In genomic region chr10:119246862-119247549, GRCh38 we compare ENCODE assay signal across 12 cellular contexts. TPM values are rescaled to one million over a fixed set of nuclear protein-coding genes. Genes with fewer than 3 reads are reported as not detected.
DNase-seq lines count a peak whose midpoint lies in the region; ATAC-seq, FAIRE-seq and TF ChIP-seq lines count a peak whose summit lies in the region.
"Had no signal": no experiment of that assay in that cellular context is flagged by ENCODE, and none has a peak within 500 bp of the region (broad histone marks: within the 10 kb centered on the region; RNA-seq: fewer than 3 reads in every experiment).

No MANE protein-coding gene starts in this region.

- CTCF ChIA-PET in HepG2 (lab: Yijun Ruan, JAX; ENCODE audit: low intra/inter-chr PET ratio, low total read pairs), result no interaction called here

- POLR2A ChIA-PET in HepG2 (lab: Yijun Ruan, JAX), result interaction anchor here (1.3 kb wide), 1 partner anchor 40 kb away, joined by 3 read pairs; the partner anchor contains the start of gene GRK5

- no peaks in the 10 kb centered on the region for H3K27me3 Mint-ChIP-seq in nephron (ENCODE audit: low read depth)
- H3K27me3 Mint-ChIP-seq: effector memory CD8-positive, alpha-beta T cell; naive thymus-derived CD4-positive, alpha-beta T cell had no signal

- H2AFZ ChIP-seq in HepG2 (ENCODE audit: low read length), result no peak overlapping the region
- H2AFZ ChIP-seq in MM.1S (ENCODE audit: low read length), result no peak overlapping the region

- no peak for TF ChIP-seq POLR2A in HepG2 (IDR thresholded peaks at IDR 0.05; ENCODE audit: insufficient read depth in 1 of 2, low read depth in 2 of 2, low read length in 2 of 2)

- H3K36me3 Mint-ChIP-seq in nephron (ENCODE audit: low read depth), result no peaks in the 10 kb centered on the region

- H3K4me1 ChIP-seq in liver (ENCODE audit: control insufficient read depth in 4 of 4, insufficient read depth in 4 of 4, low read length in 3 of 4), result peaks cover 4 to 22% (median 12%) of the 10 kb centered on the region in 4 donors
- H3K4me1 ChIP-seq in HepG2 (ENCODE audit: insufficient read depth, low read length), result peaks cover 66% of the 10 kb centered on the region
- peaks cover 5% of the 10 kb centered on the region in 2 donors for H3K4me1 ChIP-seq in esophagus (ENCODE audit: control insufficient read depth in 2 of 2, insufficient read depth in 2 of 2, low read length in 1 of 2)
- H3K4me1 ChIP-seq in MM.1S (ENCODE audit: low read length), result no peaks in the 10 kb centered on the region

- H3K4me3 ChIP-seq in liver (ENCODE audit: low read depth in 1 of 3, low read length in 3 of 3) (no peak overlapping the region), HepG2 (replicated peaks in 1 of 3; ENCODE audit: insufficient read depth in 1 of 3, low read depth in 2 of 3, low read length in 3 of 3) (no peak overlapping the region), esophagus (ENCODE audit: low read depth in 1 of 2, low read length in 2 of 2) (no peak overlapping the region), MM.1S (ENCODE audit: low read length) (no peak overlapping the region)
- H3K4me3 ChIP-seq: K562 had no signal

- no peak for FAIRE-seq in HepG2 (lab: Jason Lieb, UNC)
- FAIRE-seq: K562 had no signal

- no peak for TF ChIP-seq CTCF in liver (IDR thresholded peaks at IDR 0.05; ENCODE audit: low read depth, low read length, missing input control)
- no peak for TF ChIP-seq CTCF in HepG2 (CRISPR knock-in tag; IDR thresholded peaks at IDR 0.05)
- no peak for TF ChIP-seq CTCF in nephron (IDR thresholded peaks at IDR 0.05; ENCODE audit: unreplicated experiment in 3 of 3)
- no peak for TF ChIP-seq CTCF in MM.1S (IDR thresholded peaks at IDR 0.05; ENCODE audit: low read length)

- no peaks in the 10 kb centered on the region for H3K9me2 ChIP-seq in MM.1S (replicated peaks; ENCODE audit: insufficient read depth, low read length)

- intact Hi-C loops in HepG2 (cut with micrococcal nuclease; ENCODE audit: unreplicated experiment), result no loop called here

- ATAC-seq in HepG2 (no peak), GM21529 (IDR thresholded peaks at IDR 0.05; ENCODE audit: unreplicated experiment) (no peak)
- ATAC-seq: effector memory CD8-positive, alpha-beta T cell; K562 had no signal

- TF ChIP-seq RAD21 in liver (IDR thresholded peaks at IDR 0.05) (peak in 1 of 2 donors; percentile 24), HepG2 (CRISPR knock-in tag; IDR thresholded peaks at IDR 0.05) (no peak)

- no peaks in the 10 kb centered on the region for H3K9me3 Mint-ChIP-seq in nephron
- H3K9me3 Mint-ChIP-seq: effector memory CD8-positive, alpha-beta T cell; naive thymus-derived CD4-positive, alpha-beta T cell had no signal

- TF ChIP-seq EP300 in HepG2 (IDR thresholded peaks at IDR 0.05; ENCODE audit: low read depth in 2 of 2, low read length in 2 of 2) (no peak), HepG2 (CRISPR knock-in tag; IDR thresholded peaks at IDR 0.05; ENCODE audit: borderline replicate concordance) (no peak)

- H3K9me3 ChIP-seq in liver (ENCODE audit: control insufficient read depth in 4 of 4, low read length in 3 of 4) (no peaks in the 10 kb centered on the region), HepG2 (ENCODE audit: low read length) (no peaks in the 10 kb centered on the region), esophagus (ENCODE audit: control insufficient read depth in 2 of 2, insufficient read depth in 1 of 2, low read depth in 1 of 2, low read length in 1 of 2) (no peaks in the 10 kb centered on the region), MM.1S (replicated peaks; ENCODE audit: insufficient read depth, low read length) (no peaks in the 10 kb centered on the region)

- H3K27me3 ChIP-seq in liver (ENCODE audit: control insufficient read depth in 4 of 4, insufficient read depth in 4 of 4, low read length in 3 of 4) (no peaks in the 10 kb centered on the region), HepG2 (ENCODE audit: control insufficient read depth in 1 of 2, insufficient read depth in 2 of 2, low read length in 2 of 2) (no peaks in the 10 kb centered on the region), esophagus (ENCODE audit: control insufficient read depth in 1 of 2, insufficient read depth in 2 of 2, low read length in 2 of 2) (no peaks in the 10 kb centered on the region), MM.1S (replicated peaks; ENCODE audit: insufficient read depth, low read length) (no peaks in the 10 kb centered on the region)

- H3K79me2 ChIP-seq in HepG2 (ENCODE audit: insufficient read depth, low read length) (peaks cover 10% of the 10 kb centered on the region), MM.1S (ENCODE audit: low read length) (no peaks in the 10 kb centered on the region)

- H3K4me2 ChIP-seq in HepG2 (ENCODE audit: low read depth, low read length) (no peak overlapping the region), MM.1S (ENCODE audit: low read depth, low read length) (no peak overlapping the region)

- no peak overlapping the region for H3K4me3 Mint-ChIP-seq in nephron
- H3K4me3 Mint-ChIP-seq: effector memory CD8-positive, alpha-beta T cell; naive thymus-derived CD4-positive, alpha-beta T cell had no signal

- H3K9ac ChIP-seq in liver (ENCODE audit: low read depth in 1 of 2, low read length in 2 of 2) (no peak overlapping the region), HepG2 (ENCODE audit: insufficient read depth, low read depth, low read length) (no peak overlapping the region), MM.1S (ENCODE audit: low read length) (no peak overlapping the region)

- no peak for DNase-seq in HepG2 (ENCODE audit: low spot score)
- DNase-seq in T-helper 9 cell, result no peak
- DNase-seq in MM.1S, result no peak
- DNase-seq in DMS79 (lab: John Stamatoyannopoulos, UW), result no peak
- DNase-seq: C1 segment of cervical spinal cord; effector memory CD8-positive, alpha-beta T cell; naive thymus-derived CD4-positive, alpha-beta T cell had no signal

- H3K36me3 ChIP-seq in liver (ENCODE audit: control insufficient read depth in 4 of 4, insufficient read depth in 3 of 4, low read depth in 1 of 4, low read length in 3 of 4) (no peaks in the 10 kb centered on the region), HepG2 (replicated peaks in 1 of 2; ENCODE audit: control insufficient read depth in 1 of 2, insufficient read depth in 2 of 2, low read length in 2 of 2) (no peaks in the 10 kb centered on the region), esophagus (ENCODE audit: control insufficient read depth in 2 of 2, insufficient read depth in 2 of 2, low read length in 1 of 2) (no peaks in the 10 kb centered on the region), MM.1S (replicated peaks; ENCODE audit: insufficient read depth, low read length) (no peaks in the 10 kb centered on the region)

- in situ Hi-C loops in HepG2 (cut with HindIII; ENCODE audit: extremely low pct_ligation_motif_present, low pct_unique_long_range_greater_than_20kb), result no loop called here

- peak overlapping the region; percentile 27 to 81 (median 49) for H3K27ac Mint-ChIP-seq in nephron
- H3K27ac Mint-ChIP-seq: effector memory CD8-positive, alpha-beta T cell had no signal

- peaks cover 35% of the 10 kb centered on the region for H3K4me1 Mint-ChIP-seq in nephron

- 72% methylated on average over 16 of the region's 16 CpGs for WGBS in liver
- 88% methylated on average over 16 of the region's 16 CpGs for WGBS in HepG2 (ENCODE audit: low lambda C conversion rate)
- WGBS in esophagus, 2 donors, result 32 to 56% methylated on average over 16 of the region's 16 CpGs

- no peaks in the 10 kb centered on the region for H3F3A ChIP-seq in MM.1S (ENCODE audit: insufficient read depth, low read length)

- no peaks in the 10 kb centered on the region for H4K20me1 ChIP-seq in HepG2 (ENCODE audit: insufficient read depth, low read length)
- no peaks in the 10 kb centered on the region for H4K20me1 ChIP-seq in MM.1S (ENCODE audit: insufficient read depth, low read length)

- peak overlapping the region in 1 of 2 donors; percentile 1 for H3K27ac ChIP-seq in liver (ENCODE audit: low read depth in 1 of 2, low read length in 2 of 2)
- no peak overlapping the region for H3K27ac ChIP-seq in HepG2 (ENCODE audit: extremely low read length, insufficient read depth, low read length)
- H3K27ac ChIP-seq in esophagus (ENCODE audit: low read depth in 2 of 2, low read length in 1 of 2), result peak overlapping the region; percentile 5 to 78
- no peak overlapping the region for H3K27ac ChIP-seq in MM.1S (ENCODE audit: low read length)

- BruUV-seq in HepG2 (replicated peaks; lab: Mats Ljungman, UMichigan), result no TSS peak

TF ChIP-seq in liver, 16 proteins besides CTCF, POLR2A, EP300 and RAD21 (continues in another document):
- peak; percentile 92 for TF ChIP-seq NR2F2 (IDR thresholded peaks at IDR 0.05)
- TF ChIP-seq EGR1 (IDR thresholded peaks at IDR 0.05; ENCODE audit: low read depth in 2 of 2), result no peak
- peak in 1 of 2 donors; percentile 55 for TF ChIP-seq RXRA (IDR thresholded peaks at IDR 0.05)

TF ChIP-seq in HepG2, 621 proteins besides CTCF, POLR2A, EP300 and RAD21 (continues in another document):
- no peak for TF ChIP-seq GLI4 (CRISPR knock-in tag; IDR thresholded peaks at IDR 0.05; ENCODE audit: borderline replicate concordance)
- TF ChIP-seq GTF2F1 (IDR thresholded peaks at IDR 0.05; ENCODE audit: low read length), result no peak

RNA-seq across cellular contexts. Expression of gene GRK5, which starts 39.6 kb away (rescaled TPM):
- total RNA-seq in liver (1 to 10 TPM; 4.5 to 6.6 TPM), HepG2 (2016; rRNA removed; fragmentation: Illumina TruSeq; extraction: Trizol) (12.6 and 12.8 TPM in 2 replicates)
- polyA plus RNA-seq in liver (1 to 10 TPM; 2.1 to 5.7 TPM), HepG2 (2011; rRNA removed) (10.4 and 11.5 TPM in 2 replicates), esophagus (1 to 10 TPM; 3.1 to 5.2 TPM)
- total RNA-seq in HepG2 (2016; cell fraction: cytosol; rRNA removed; fragmentation: Illumina TruSeq; extraction: Trizol; ENCODE audit: low read depth), result 6.3 and 7.7 TPM in 2 replicates
- total RNA-seq in HepG2 (2016; cell fraction: insoluble cytoplasmic fraction; rRNA removed; fragmentation: Illumina TruSeq; extraction: Trizol), result 11.4 and 13.0 TPM in 2 replicates
- 18.1 and 19.4 TPM in 2 replicates for total RNA-seq in HepG2 (2016; cell fraction: membrane; rRNA removed; fragmentation: Illumina TruSeq; extraction: Trizol)
- 6.4 and 8.1 TPM in 2 replicates for total RNA-seq in HepG2 (2016; cell fraction: nucleus; rRNA removed; fragmentation: Illumina TruSeq; extraction: Trizol)
- 10.0 and 11.4 TPM in 2 replicates for polyA plus RNA-seq in HepG2 (2011; cell fraction: cytosol; rRNA removed)
- 11.8 and 12.9 TPM in 2 replicates for polyA plus RNA-seq in HepG2 (2011; cell fraction: nucleus; rRNA removed)
- 10.9 and 14.3 TPM in 2 replicates for polyA plus RNA-seq in HepG2 (2012)
- 7.6 and 7.7 TPM in 2 replicates for polyA plus RNA-seq in HepG2 (2016; cell fraction: cytosol; fragmentation: Illumina TruSeq; extraction: Trizol; ENCODE audit: low read depth)
- polyA plus RNA-seq in HepG2 (2016; cell fraction: insoluble cytoplasmic fraction; fragmentation: Illumina TruSeq; extraction: Trizol; ENCODE audit: low read depth), result 14.0 and 15.2 TPM in 2 replicates
- 16.0 and 16.9 TPM in 2 replicates for polyA plus RNA-seq in HepG2 (2016; cell fraction: membrane; fragmentation: Illumina TruSeq; extraction: Trizol; ENCODE audit: low read depth)
- polyA plus RNA-seq in HepG2 (2016; cell fraction: nucleus; fragmentation: Illumina TruSeq; extraction: Trizol; ENCODE audit: insufficient read depth, low read depth), result 15.4 and 17.0 TPM in 2 replicates
- polyA minus RNA-seq in HepG2 (2011; rRNA and poly(A)+ RNA removed; ENCODE audit: low replicate concordance), result 5.5 and 9.4 TPM in 2 replicates
- polyA minus RNA-seq in HepG2 (2011; cell fraction: cytosol; rRNA and poly(A)+ RNA removed), result 5.5 and 8.2 TPM in 2 replicates
- 5.2 and 6.5 TPM in 2 replicates for polyA minus RNA-seq in HepG2 (2011; cell fraction: nucleus; rRNA and poly(A)+ RNA removed)

Comparison
In these comparisons a context has a peak if more than half of its experiments do, and no peak if none do; other contexts are left out.
1. H3K27ac ChIP-seq: peak in esophagus (2 of 2); none in HepG2 (single experiment) and MM.1S (single experiment).